16 cellular contexts compared by ENCODE assay signal in the genomic region with DNA sequence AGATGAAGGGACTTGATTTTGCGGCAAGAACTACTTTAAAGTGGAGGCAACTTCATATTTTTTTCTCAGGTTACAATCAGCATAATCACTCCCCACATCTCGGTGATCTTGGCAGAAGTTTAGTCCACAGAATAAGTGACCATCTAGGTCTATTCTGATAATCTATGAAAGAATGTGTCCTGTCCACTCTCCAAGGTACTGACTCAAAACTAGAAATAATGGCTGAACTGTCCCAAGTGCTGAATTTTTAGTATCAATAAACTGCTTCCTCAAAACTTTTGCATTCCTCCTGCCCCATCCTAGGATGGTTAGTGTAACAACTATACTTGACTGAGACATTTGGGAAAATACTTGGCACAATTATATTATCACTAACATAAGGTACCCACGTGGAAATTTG. TPM values are rescaled to one million over a fixed set of nuclear protein-coding genes. Genes with fewer than 3 reads are reported as not detected.
DNase-seq lines count a peak whose midpoint lies in the region; ATAC-seq and TF ChIP-seq lines count a peak whose summit lies in the region.
"Had no signal": no experiment of that assay in that cellular context is flagged by ENCODE, and none has a peak within 500 bp of the region (broad histone marks: within the 10 kb centered on the region; RNA-seq: fewer than 3 reads in every experiment).

No MANE protein-coding gene starts in this region.

- H3K27me3 ChIP-seq in mammary epithelial cell (ENCODE audit: insufficient read depth, low read length) (no peaks in the 10 kb centered on the region), neural cell (ENCODE audit: insufficient read depth, low read depth, low read length) (no peaks in the 10 kb centered on the region)
- H3K27me3 ChIP-seq: esophagus muscularis mucosa, SJCRH30, tibial nerve had no signal

- H3K27ac ChIP-seq in mammary epithelial cell (ENCODE audit: insufficient read depth, low read depth, low read length) (no peak overlapping the region), neural cell (ENCODE audit: low read length) (no peak overlapping the region)
- H3K27ac ChIP-seq: 22Rv1, esophagus muscularis mucosa, SJCRH30, tibial nerve had no signal

- no peak for TF ChIP-seq EP300 in neural cell (conservative IDR thresholded peaks at IDR 0.05; ENCODE audit: poor library complexity, severe bottlenecking)

- peak; percentile 3 for DNase-seq in NOMO-1 treated with DMSO at 0.1 percent for 48 hours (lab: John Stamatoyannopoulos, UW; ENCODE audit: unreplicated experiment)
- DNase-seq in NOMO-1 treated with dmso at 0.1 percent for 144 hours (lab: John Stamatoyannopoulos, UW; ENCODE audit: unreplicated experiment), result no peak
- DNase-seq in NCI-H460 (ENCODE audit: extremely low read depth, low read depth), result peak; percentile 9
- DNase-seq in mammary epithelial cell, result peak; percentile 25
- DNase-seq in activated CD4-positive, alpha-beta T cell treated with anti-CD3 and anti-CD28 coated beads, Interleukin-2, amount 50 U/mL, for 48 hours, result no peak
- no peak for DNase-seq in NCI-H526 (lab: John Stamatoyannopoulos, UW)
- DNase-seq: central memory CD4-positive, alpha-beta T cell; islet precursor cell; natural killer cell had no signal

- H3K4me3 ChIP-seq in mammary epithelial cell (replicated peaks in 1 of 3; ENCODE audit: insufficient read depth in 1 of 3, low read depth in 2 of 3, low read length in 3 of 3) (no peak overlapping the region), neural cell (ENCODE audit: low read length) (no peak overlapping the region)
- H3K4me3 ChIP-seq: esophagus muscularis mucosa, SJCRH30, tibial nerve had no signal

- no peaks in the 10 kb centered on the region for H3F3A ChIP-seq in neural cell (ENCODE audit: insufficient read depth, low read length, poor library complexity, severe bottlenecking)

- 33% methylated on average over 3 of the region's 3 CpGs for WGBS in mammary epithelial cell (ENCODE audit: low coverage, missing lambda C conversion rate)

- H3K4me2 ChIP-seq in mammary epithelial cell (ENCODE audit: insufficient read depth, low read depth, low read length), result no peak overlapping the region
- H3K4me2 ChIP-seq in neural cell (ENCODE audit: low read length), result no peak overlapping the region

- H3K36me3 ChIP-seq in mammary epithelial cell (ENCODE audit: insufficient read depth, low read length) (no peaks in the 10 kb centered on the region), neural cell (ENCODE audit: insufficient read depth, low read length) (no peaks in the 10 kb centered on the region)
- H3K36me3 ChIP-seq: esophagus muscularis mucosa, SJCRH30, tibial nerve had no signal

- H4K20me1 ChIP-seq in mammary epithelial cell (ENCODE audit: insufficient read depth, low read length) (no peaks in the 10 kb centered on the region), neural cell (ENCODE audit: insufficient read depth) (no peaks in the 10 kb centered on the region)

- H3K79me2 ChIP-seq in mammary epithelial cell (ENCODE audit: insufficient read depth, low read length) (no peaks in the 10 kb centered on the region), neural cell (replicated peaks; ENCODE audit: insufficient read depth, low read length) (no peaks in the 10 kb centered on the region)

- CTCF ChIA-PET in mammary epithelial cell (lab: Charles Lee; ENCODE audit: low non-redundant PET), result no interaction called here

- in situ Hi-C loops in mammary epithelial cell (cut with MboI; ENCODE audit: low sequenced_read_pairs in 2 of 2), result no loop called here

- H3K9ac ChIP-seq in mammary epithelial cell (ENCODE audit: insufficient read depth, low read length), result no peak overlapping the region
- no peak overlapping the region for H3K9ac ChIP-seq in neural cell (ENCODE audit: low read length)

- intact Hi-C loops in mammary epithelial cell (cut with micrococcal nuclease), result no loop called here

- no peak for ATAC-seq in GM21576 (IDR thresholded peaks at IDR 0.05; ENCODE audit: unreplicated experiment)
- ATAC-seq: activated CD4-positive, CD25-positive, alpha-beta regulatory T cell treated with anti-CD3 and anti-CD28 coated beads, Interleukin-2, amount 50 U/mL, for 24 hours; natural killer cell had no signal

- dilution Hi-C loops in mammary epithelial cell (cut with HindIII; ENCODE audit: low sequenced_read_pairs), result no loop called here

- no peaks in the 10 kb centered on the region for H3K9me2 ChIP-seq in neural cell (ENCODE audit: insufficient read depth, low read length)

- H2AFZ ChIP-seq in mammary epithelial cell (ENCODE audit: low read depth, low read length), result no peak overlapping the region
- H2AFZ ChIP-seq in neural cell (ENCODE audit: low read depth, low read length), result no peak overlapping the region

- no TSS peak for BruUV-seq in mammary epithelial cell (replicated peaks; lab: Mats Ljungman, UMichigan)

- no peak for TF ChIP-seq CTCF in mammary epithelial cell (conservative IDR thresholded peaks at IDR 0.05 in 1 of 2, IDR thresholded peaks at IDR 0.05 in 1 of 2; ENCODE audit: extremely low read depth in 1 of 2, insufficient read depth in 1 of 2, low read depth in 1 of 2, low read length in 2 of 2)
- no peak for TF ChIP-seq CTCF in neural cell (IDR thresholded peaks at IDR 0.05; ENCODE audit: poor library complexity, severe bottlenecking)

- TF ChIP-seq RAD21 in neural cell (conservative IDR thresholded peaks at IDR 0.05), result no peak

- H3K9me3 ChIP-seq in mammary epithelial cell (replicated peaks; ENCODE audit: insufficient read depth, low read length) (no peaks in the 10 kb centered on the region), neural cell (ENCODE audit: low read length) (no peaks in the 10 kb centered on the region)
- H3K9me3 ChIP-seq: esophagus muscularis mucosa, SJCRH30, tibial nerve had no signal

- H3K4me1 ChIP-seq in mammary epithelial cell (ENCODE audit: insufficient read depth, low read length), result no peaks in the 10 kb centered on the region
- H3K4me1 ChIP-seq: esophagus muscularis mucosa, SJCRH30, tibial nerve had no signal

TF ChIP-seq in neural cell, 6 proteins besides CTCF, POLR2A, EP300 and RAD21:
- TF ChIP-seq, protein P1, sequence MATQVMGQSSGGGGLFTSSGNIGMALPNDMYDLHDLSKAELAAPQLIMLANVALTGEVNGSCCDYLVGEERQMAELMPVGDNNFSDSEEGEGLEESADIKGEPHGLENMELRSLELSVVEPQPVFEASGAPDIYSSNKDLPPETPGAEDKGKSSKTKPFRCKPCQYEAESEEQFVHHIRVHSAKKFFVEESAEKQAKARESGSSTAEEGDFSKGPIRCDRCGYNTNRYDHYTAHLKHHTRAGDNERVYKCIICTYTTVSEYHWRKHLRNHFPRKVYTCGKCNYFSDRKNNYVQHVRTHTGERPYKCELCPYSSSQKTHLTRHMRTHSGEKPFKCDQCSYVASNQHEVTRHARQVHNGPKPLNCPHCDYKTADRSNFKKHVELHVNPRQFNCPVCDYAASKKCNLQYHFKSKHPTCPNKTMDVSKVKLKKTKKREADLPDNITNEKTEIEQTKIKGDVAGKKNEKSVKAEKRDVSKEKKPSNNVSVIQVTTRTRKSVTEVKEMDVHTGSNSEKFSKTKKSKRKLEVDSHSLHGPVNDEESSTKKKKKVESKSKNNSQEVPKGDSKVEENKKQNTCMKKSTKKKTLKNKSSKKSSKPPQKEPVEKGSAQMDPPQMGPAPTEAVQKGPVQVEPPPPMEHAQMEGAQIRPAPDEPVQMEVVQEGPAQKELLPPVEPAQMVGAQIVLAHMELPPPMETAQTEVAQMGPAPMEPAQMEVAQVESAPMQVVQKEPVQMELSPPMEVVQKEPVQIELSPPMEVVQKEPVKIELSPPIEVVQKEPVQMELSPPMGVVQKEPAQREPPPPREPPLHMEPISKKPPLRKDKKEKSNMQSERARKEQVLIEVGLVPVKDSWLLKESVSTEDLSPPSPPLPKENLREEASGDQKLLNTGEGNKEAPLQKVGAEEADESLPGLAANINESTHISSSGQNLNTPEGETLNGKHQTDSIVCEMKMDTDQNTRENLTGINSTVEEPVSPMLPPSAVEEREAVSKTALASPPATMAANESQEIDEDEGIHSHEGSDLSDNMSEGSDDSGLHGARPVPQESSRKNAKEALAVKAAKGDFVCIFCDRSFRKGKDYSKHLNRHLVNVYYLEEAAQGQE (IDR thresholded peaks at IDR 0.05; ENCODE audit: borderline replicate concordance), result peak; percentile 60
- TF ChIP-seq SMC3 (conservative IDR thresholded peaks at IDR 0.05; ENCODE audit: poor library complexity), result no peak

RNA-seq across cellular contexts. Expression of gene CHRM2, which starts 10.9 kb away (rescaled TPM):
- not detected in 2 replicates for total RNA-seq in NCI-H460 (2014; rRNA removed; shearing (Covaris generic))
- polyA plus RNA-seq in NCI-H460 (2014; cell fraction: nucleus; rRNA removed), result not detected in 2 replicates
- total RNA-seq in mammary epithelial cell, result not detected
- polyA plus RNA-seq in mammary epithelial cell (not detected), neural cell (0.05 TPM in 1 of 2 replicates, not detected in the other)
- polyA minus RNA-seq in mammary epithelial cell (not detected), neural cell (0.49 and 1.3 TPM in 2 replicates)
- total RNA-seq: natural killer cell, SJCRH30, tibial nerve had no signal

Comparison
In these comparisons a context has a peak if more than half of its experiments do, and no peak if none do; other contexts are left out.
1. DNase-seq: peak in NOMO-1 treated with DMSO at 0.1 percent for 48 hours (single experiment), NCI-H460 (single experiment) and mammary epithelial cell (single experiment); none in NOMO-1 treated with dmso at 0.1 percent for 144 hours (single experiment), activated CD4-positive, alpha-beta T cell treated with anti-CD3 and anti-CD28 coated beads, Interleukin-2, amount 50 U/mL, for 48 hours (0 of 2) and NCI-H526 (0 of 2).